ENCODE assay signal across 1 cellular context in the genomic region with DNA sequence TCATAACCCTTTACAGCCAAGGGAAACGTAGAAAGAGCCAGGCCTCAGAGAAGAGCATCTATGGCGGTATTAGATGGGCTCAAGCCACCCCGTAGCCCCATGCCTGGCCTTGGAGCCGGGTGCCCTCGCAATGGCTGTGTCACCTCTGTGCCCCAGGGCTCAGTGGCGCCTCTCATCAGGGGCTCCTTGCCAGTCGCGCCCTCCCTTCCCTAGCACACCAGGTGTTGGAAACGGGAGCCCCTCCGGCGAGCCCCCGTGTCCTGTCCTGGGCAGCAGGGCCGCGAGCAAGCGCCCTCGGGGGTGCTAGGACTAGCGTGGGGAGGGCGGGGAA.
TF ChIP-seq lines count a peak whose summit lies in the region.

No MANE protein-coding gene starts in this region.

TF ChIP-seq in HepG2, 621 proteins besides CTCF, POLR2A, EP300 and RAD21:
- TF ChIP-seq, protein P1, sequence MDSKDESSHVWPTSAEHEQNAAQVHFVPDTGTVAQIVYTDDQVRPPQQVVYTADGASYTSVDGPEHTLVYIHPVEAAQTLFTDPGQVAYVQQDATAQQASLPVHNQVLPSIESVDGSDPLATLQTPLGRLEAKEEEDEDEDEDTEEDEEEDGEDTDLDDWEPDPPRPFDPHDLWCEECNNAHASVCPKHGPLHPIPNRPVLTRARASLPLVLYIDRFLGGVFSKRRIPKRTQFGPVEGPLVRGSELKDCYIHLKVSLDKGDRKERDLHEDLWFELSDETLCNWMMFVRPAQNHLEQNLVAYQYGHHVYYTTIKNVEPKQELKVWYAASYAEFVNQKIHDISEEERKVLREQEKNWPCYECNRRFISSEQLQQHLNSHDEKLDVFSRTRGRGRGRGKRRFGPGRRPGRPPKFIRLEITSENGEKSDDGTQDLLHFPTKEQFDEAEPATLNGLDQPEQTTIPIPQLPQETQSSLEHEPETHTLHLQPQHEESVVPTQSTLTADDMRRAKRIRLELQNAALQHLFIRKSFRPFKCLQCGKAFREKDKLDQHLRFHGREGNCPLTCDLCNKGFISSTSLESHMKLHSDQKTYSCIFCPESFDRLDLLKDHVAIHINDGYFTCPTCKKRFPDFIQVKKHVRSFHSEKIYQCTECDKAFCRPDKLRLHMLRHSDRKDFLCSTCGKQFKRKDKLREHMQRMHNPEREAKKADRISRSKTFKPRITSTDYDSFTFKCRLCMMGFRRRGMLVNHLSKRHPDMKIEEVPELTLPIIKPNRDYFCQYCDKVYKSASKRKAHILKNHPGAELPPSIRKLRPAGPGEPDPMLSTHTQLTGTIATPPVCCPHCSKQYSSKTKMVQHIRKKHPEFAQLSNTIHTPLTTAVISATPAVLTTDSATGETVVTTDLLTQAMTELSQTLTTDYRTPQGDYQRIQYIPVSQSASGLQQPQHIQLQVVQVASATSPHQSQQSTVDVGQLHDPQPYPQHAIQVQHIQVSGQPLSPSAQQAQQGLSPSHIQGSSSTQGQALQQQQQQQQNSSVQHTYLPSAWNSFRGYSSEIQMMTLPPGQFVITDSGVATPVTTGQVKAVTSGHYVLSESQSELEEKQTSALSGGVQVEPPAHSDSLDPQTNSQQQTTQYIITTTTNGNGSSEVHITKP (CRISPR knock-in tag; IDR thresholded peaks at IDR 0.05; ENCODE audit: low read depth): no peak
- TF ChIP-seq MEF2D (CRISPR knock-in tag; IDR thresholded peaks at IDR 0.05) (no peak), ZNF883 (CRISPR knock-in tag; IDR thresholded peaks at IDR 0.05; ENCODE audit: not compliant biosample characterization) (peak; percentile 33), GLI4 (CRISPR knock-in tag; IDR thresholded peaks at IDR 0.05; ENCODE audit: borderline replicate concordance) (0 out of 2 replicates have a peak, but pooled peaks have one; percentile 10), ARHGAP35 (CRISPR knock-in tag; IDR thresholded peaks at IDR 0.05; ENCODE audit: borderline replicate concordance) (0 out of 2 replicates have a peak, but pooled peaks have one; percentile 6), SUZ12 (IDR thresholded peaks at IDR 0.05; ENCODE audit: low read depth, low read length) (no peak), SP2 (CRISPR knock-in tag; IDR thresholded peaks at IDR 0.05) (no peak)
- TF ChIP-seq, protein P2, sequence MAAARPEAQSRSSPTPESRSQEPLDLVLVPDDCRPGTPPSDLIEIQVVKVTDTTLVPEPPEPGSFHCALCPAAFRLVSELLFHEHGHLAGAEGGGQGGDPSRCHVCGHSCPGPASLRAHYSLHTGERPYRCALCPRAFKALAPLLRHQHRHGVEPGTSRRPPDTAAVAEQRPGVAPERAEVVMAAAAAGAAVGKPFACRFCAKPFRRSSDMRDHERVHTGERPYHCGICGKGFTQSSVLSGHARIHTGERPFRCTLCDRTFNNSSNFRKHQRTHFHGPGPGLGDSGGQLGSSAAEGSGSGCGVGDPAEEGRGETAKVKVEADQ (CRISPR knock-in tag; IDR thresholded peaks at IDR 0.05; ENCODE audit: borderline replicate concordance): 0 out of 2 replicates have a peak, but pooled peaks have one; percentile 20
- TF ChIP-seq, protein P3, sequence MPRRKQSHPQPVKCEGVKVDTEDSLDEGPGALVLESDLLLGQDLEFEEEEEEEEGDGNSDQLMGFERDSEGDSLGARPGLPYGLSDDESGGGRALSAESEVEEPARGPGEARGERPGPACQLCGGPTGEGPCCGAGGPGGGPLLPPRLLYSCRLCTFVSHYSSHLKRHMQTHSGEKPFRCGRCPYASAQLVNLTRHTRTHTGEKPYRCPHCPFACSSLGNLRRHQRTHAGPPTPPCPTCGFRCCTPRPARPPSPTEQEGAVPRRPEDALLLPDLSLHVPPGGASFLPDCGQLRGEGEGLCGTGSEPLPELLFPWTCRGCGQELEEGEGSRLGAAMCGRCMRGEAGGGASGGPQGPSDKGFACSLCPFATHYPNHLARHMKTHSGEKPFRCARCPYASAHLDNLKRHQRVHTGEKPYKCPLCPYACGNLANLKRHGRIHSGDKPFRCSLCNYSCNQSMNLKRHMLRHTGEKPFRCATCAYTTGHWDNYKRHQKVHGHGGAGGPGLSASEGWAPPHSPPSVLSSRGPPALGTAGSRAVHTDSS (CRISPR knock-in tag; conservative IDR thresholded peaks at IDR 0.05): 0 out of 2 replicates have a peak, but pooled peaks have one; percentile 33
- TF ChIP-seq, protein P4, sequence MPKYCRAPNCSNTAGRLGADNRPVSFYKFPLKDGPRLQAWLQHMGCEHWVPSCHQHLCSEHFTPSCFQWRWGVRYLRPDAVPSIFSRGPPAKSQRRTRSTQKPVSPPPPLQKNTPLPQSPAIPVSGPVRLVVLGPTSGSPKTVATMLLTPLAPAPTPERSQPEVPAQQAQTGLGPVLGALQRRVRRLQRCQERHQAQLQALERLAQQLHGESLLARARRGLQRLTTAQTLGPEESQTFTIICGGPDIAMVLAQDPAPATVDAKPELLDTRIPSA (CRISPR knock-in tag; IDR thresholded peaks at IDR 0.05; ENCODE audit: borderline replicate concordance): 0 out of 2 replicates have a peak, but pooled peaks have one; percentile 43
- TF ChIP-seq, protein P5, sequence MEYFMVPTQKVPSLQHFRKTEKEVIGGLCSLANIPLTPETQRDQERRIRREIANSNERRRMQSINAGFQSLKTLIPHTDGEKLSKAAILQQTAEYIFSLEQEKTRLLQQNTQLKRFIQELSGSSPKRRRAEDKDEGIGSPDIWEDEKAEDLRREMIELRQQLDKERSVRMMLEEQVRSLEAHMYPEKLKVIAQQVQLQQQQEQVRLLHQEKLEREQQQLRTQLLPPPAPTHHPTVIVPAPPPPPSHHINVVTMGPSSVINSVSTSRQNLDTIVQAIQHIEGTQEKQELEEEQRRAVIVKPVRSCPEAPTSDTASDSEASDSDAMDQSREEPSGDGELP (IDR thresholded peaks at IDR 0.05; ENCODE audit: borderline replicate concordance, low read depth): 0 out of 2 replicates have a peak, but pooled peaks have one; percentile 1
